1 cellular context compared by ENCODE assay signal in the genomic region with DNA sequence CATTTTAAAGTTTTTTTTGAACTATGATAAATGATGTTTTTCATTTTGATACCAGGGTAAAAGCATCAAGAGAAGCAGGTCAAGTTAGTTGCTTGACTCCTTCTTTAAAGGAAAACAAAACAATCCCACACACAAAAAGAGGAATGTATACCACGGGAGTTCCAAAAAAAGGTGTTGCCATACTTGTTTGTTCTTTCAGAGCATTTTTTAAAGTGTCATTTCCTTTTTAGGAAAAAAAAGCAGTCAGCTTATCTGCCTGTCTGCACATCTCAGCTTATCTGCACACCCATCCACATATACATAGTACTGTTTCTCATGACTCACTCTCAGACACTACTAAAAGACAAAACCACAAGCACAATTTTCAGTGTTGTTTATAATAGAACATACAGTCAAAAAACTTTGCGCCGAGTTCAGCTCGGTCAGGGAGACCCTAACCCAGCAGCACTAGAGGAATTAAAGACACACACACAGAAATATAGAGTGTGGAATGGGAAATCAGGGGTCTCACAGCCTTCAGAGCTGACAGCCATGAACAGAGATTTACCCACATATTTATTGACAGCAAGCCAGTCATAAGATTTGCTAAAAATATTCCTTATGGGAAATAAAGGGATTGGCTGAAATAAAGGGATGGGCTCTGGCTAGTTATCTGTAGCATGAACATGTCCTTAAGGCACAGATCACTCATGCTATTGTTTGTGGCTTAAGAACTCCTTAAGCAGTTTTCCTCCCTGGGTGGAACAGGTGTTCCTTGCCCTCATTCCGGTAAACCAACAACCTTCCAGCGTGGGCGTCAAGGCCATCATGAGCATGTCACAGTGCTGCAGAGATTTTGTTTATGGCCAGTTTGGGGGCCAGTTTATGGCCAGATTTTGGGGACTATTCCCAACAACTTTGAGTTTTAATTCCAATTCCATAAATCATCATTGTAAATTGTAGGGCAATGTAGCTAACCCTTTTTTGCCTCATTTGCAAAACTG.
TF ChIP-seq lines count a peak whose summit lies in the region.

No MANE protein-coding gene starts in this region.

TF ChIP-seq in K562, 482 proteins besides CTCF, POLR2A, EP300 and RAD21 (continued from another document and continues in another):
- no peak for TF ChIP-seq ZNF518B (CRISPR knock-in tag; IDR thresholded peaks at IDR 0.05)
- no peak for TF ChIP-seq KLF10 (CRISPR knock-in tag; IDR thresholded peaks at IDR 0.05)
- no peak for TF ChIP-seq DDX20 (tag; IDR thresholded peaks at IDR 0.05; ENCODE audit: low read depth)
- TF ChIP-seq SMAD2 (IDR thresholded peaks at IDR 0.05; ENCODE audit: low read depth, low read length), result no peak
- no peak for TF ChIP-seq ZNF830 (CRISPR knock-in tag; IDR thresholded peaks at IDR 0.05)
- TF ChIP-seq, protein P1, sequence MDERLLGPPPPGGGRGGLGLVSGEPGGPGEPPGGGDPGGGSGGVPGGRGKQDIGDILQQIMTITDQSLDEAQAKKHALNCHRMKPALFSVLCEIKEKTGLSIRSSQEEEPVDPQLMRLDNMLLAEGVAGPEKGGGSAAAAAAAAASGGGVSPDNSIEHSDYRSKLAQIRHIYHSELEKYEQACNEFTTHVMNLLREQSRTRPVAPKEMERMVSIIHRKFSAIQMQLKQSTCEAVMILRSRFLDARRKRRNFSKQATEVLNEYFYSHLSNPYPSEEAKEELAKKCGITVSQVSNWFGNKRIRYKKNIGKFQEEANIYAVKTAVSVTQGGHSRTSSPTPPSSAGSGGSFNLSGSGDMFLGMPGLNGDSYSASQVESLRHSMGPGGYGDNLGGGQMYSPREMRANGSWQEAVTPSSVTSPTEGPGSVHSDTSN (CRISPR knock-in tag; IDR thresholded peaks at IDR 0.05; ENCODE audit: low read depth), result no peak
- TF ChIP-seq, protein P1 (tag; conservative IDR thresholded peaks at IDR 0.05; ENCODE audit: low read depth), result peak; percentile 79
- TF ChIP-seq ARID2 (IDR thresholded peaks at IDR 0.05), result no peak
- TF ChIP-seq SMAD4 (CRISPR knock-in tag; conservative IDR thresholded peaks at IDR 0.05), result peak; percentile 97
- no peak for TF ChIP-seq TAF7 (tag; IDR thresholded peaks at IDR 0.05)
- TF ChIP-seq MYC (IDR thresholded peaks at IDR 0.05; ENCODE audit: low read depth, low read length), result no peak
- TF ChIP-seq MYC (CRISPR knock-in tag; IDR thresholded peaks at IDR 0.05; ENCODE audit: borderline replicate concordance, low read depth), result no peak
- no peak for TF ChIP-seq RUNX1 (IDR thresholded peaks at IDR 0.05; ENCODE audit: low read depth)
- peak; percentile 68; the same call in 1 of the 2 replicates for TF ChIP-seq BCOR (IDR thresholded peaks at IDR 0.05)
- TF ChIP-seq, protein P2, sequence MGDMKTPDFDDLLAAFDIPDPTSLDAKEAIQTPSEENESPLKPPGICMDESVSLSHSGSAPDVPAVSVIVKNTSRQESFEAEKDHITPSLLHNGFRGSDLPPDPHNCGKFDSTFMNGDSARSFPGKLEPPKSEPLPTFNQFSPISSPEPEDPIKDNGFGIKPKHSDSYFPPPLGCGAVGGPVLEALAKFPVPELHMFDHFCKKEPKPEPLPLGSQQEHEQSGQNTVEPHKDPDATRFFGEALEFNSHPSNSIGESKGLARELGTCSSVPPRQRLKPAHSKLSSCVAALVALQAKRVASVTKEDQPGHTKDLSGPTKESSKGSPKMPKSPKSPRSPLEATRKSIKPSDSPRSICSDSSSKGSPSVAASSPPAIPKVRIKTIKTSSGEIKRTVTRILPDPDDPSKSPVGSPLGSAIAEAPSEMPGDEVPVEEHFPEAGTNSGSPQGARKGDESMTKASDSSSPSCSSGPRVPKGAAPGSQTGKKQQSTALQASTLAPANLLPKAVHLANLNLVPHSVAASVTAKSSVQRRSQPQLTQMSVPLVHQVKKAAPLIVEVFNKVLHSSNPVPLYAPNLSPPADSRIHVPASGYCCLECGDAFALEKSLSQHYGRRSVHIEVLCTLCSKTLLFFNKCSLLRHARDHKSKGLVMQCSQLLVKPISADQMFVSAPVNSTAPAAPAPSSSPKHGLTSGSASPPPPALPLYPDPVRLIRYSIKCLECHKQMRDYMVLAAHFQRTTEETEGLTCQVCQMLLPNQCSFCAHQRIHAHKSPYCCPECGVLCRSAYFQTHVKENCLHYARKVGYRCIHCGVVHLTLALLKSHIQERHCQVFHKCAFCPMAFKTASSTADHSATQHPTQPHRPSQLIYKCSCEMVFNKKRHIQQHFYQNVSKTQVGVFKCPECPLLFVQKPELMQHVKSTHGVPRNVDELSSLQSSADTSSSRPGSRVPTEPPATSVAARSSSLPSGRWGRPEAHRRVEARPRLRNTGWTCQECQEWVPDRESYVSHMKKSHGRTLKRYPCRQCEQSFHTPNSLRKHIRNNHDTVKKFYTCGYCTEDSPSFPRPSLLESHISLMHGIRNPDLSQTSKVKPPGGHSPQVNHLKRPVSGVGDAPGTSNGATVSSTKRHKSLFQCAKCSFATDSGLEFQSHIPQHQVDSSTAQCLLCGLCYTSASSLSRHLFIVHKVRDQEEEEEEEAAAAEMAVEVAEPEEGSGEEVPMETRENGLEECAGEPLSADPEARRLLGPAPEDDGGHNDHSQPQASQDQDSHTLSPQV (IDR thresholded peaks at IDR 0.05), result peak; percentile 79
- no peak for TF ChIP-seq ZBTB7A (IDR thresholded peaks at IDR 0.05; ENCODE audit: borderline replicate concordance, control insufficient read depth, low read depth, low read length)
- TF ChIP-seq ATF7 (IDR thresholded peaks at IDR 0.05), result peak; percentile 74; the same call in 1 of the 2 replicates
- no peak for TF ChIP-seq CTCFL (IDR thresholded peaks at IDR 0.05; ENCODE audit: borderline replicate concordance, insufficient read depth, low read depth, low read length, poor library complexity, severe bottlenecking)
- no peak for TF ChIP-seq ARID3B (CRISPR knock-in tag; IDR thresholded peaks at IDR 0.05; ENCODE audit: borderline replicate concordance)
- 0 out of 2 replicates have a peak, but pooled peaks have one; percentile 7 for TF ChIP-seq ZKSCAN8 (CRISPR knock-in tag; IDR thresholded peaks at IDR 0.05)
- no peak for TF ChIP-seq PTBP1 (IDR thresholded peaks at IDR 0.05; ENCODE audit: low read depth, low read length)
- TF ChIP-seq, protein P3, sequence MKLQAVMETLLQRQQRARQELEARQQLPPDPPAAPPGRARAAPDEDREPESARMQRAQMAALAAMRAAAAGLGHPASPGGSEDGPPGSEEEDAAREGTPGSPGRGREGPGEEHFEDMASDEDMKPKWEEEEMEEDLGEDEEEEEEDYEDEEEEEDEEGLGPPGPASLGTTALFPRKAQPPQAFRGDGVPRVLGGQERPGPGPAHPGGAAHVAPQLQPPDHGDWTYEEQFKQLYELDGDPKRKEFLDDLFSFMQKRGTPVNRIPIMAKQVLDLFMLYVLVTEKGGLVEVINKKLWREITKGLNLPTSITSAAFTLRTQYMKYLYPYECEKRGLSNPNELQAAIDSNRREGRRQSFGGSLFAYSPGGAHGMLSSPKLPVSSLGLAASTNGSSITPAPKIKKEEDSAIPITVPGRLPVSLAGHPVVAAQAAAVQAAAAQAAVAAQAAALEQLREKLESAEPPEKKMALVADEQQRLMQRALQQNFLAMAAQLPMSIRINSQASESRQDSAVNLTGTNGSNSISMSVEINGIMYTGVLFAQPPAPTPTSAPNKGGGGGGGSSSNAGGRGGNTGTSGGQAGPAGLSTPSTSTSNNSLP (IDR thresholded peaks at IDR 0.05; ENCODE audit: borderline replicate concordance, low read depth, low read length), result 0 out of 2 replicates have a peak, but pooled peaks have one; percentile 29
- peak; percentile 89 to 91 for TF ChIP-seq FOXK2 (conservative IDR thresholded peaks at IDR 0.05 in 1 of 2, IDR thresholded peaks at IDR 0.05 in 1 of 2; ENCODE audit: low read depth in 2 of 2)
- TF ChIP-seq TAF1 (IDR thresholded peaks at IDR 0.05; ENCODE audit: control insufficient read depth, extremely low read depth, insufficient read depth, low read length, severe bottlenecking), result no peak
- TF ChIP-seq, protein P4, sequence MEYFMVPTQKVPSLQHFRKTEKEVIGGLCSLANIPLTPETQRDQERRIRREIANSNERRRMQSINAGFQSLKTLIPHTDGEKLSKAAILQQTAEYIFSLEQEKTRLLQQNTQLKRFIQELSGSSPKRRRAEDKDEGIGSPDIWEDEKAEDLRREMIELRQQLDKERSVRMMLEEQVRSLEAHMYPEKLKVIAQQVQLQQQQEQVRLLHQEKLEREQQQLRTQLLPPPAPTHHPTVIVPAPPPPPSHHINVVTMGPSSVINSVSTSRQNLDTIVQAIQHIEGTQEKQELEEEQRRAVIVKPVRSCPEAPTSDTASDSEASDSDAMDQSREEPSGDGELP (CRISPR knock-in tag; IDR thresholded peaks at IDR 0.05; ENCODE audit: borderline replicate concordance), result no peak
- TF ChIP-seq ZFP36 (IDR thresholded peaks at IDR 0.05; ENCODE audit: low read depth, low read length, partially characterized antibody), result peak; percentile 63
- no peak for TF ChIP-seq NR2F6 (CRISPR knock-in tag; IDR thresholded peaks at IDR 0.05)
- peak; percentile 67 for TF ChIP-seq MAFF (IDR thresholded peaks at IDR 0.05; ENCODE audit: low read length)
- TF ChIP-seq COPS2 (conservative IDR thresholded peaks at IDR 0.05), result no peak
- no peak for TF ChIP-seq ELF2 (CRISPR knock-in tag; IDR thresholded peaks at IDR 0.05)
- TF ChIP-seq, protein P5, sequence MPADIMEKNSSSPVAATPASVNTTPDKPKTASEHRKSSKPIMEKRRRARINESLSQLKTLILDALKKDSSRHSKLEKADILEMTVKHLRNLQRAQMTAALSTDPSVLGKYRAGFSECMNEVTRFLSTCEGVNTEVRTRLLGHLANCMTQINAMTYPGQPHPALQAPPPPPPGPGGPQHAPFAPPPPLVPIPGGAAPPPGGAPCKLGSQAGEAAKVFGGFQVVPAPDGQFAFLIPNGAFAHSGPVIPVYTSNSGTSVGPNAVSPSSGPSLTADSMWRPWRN (IDR thresholded peaks at IDR 0.05; ENCODE audit: low read depth), result peak; percentile 69; the same call in 1 of the 2 replicates
- no peak for TF ChIP-seq PHB2 (IDR thresholded peaks at IDR 0.05; ENCODE audit: low read depth)
- no peak for TF ChIP-seq HDAC8 (tag; IDR thresholded peaks at IDR 0.05)
- no peak for TF ChIP-seq CBX5 (IDR thresholded peaks at IDR 0.05; ENCODE audit: borderline replicate concordance, low read depth)
